31 cellular contexts compared by ENCODE assay signal in genomic region chr20:35180266-35180665, GRCh38. TPM values are rescaled to one million over a fixed set of nuclear protein-coding genes. Genes with fewer than 3 reads are reported as not detected.
"Had no signal": no experiment of that assay in that cellular context is flagged by ENCODE, and none has a peak within 500 bp of the region (broad histone marks: within the 10 kb centered on the region; RNA-seq: fewer than 3 reads in every experiment).

No MANE protein-coding gene starts in this region.

- H3K4me3 ChIP-seq: ascending aorta, breast epithelium, cardiac muscle cell, coronary artery, dorsolateral prefrontal cortex, esophagus muscularis mucosa, gastrocnemius medialis, heart left ventricle had no signal

- H3K9me3 ChIP-seq: ascending aorta, breast epithelium, esophagus muscularis mucosa, gastrocnemius medialis, heart left ventricle had no signal

- H3K27ac ChIP-seq: ascending aorta, breast epithelium, cardiac muscle cell, coronary artery, dorsolateral prefrontal cortex, esophagus muscularis mucosa, foreskin keratinocyte, gastrocnemius medialis, heart left ventricle had no signal

- ATAC-seq: activated CD4-positive, alpha-beta T cell treated with anti-CD3 and anti-CD28 coated beads for 36 hours; activated naive CD4-positive, alpha-beta T cell treated with anti-CD3 and anti-CD28 coated beads, Interleukin-2, amount 50 U/mL, for 72 hours; activated T-cell treated with anti-CD3 and anti-CD28 coated beads, Interleukin-2, amount 50 U/mL, for 72 hours; foreskin keratinocyte; gastrocnemius medialis; heart left ventricle; T-helper 17 cell had no signal

- DNase-seq: activated CD4-positive, alpha-beta memory T cell treated with anti-CD3 and anti-CD28 coated beads, Interleukin-2, amount 10 ng/mL, durations not matched to agents 7 days and 5 days; activated CD4-positive, alpha-beta T cell treated with anti-CD3 and anti-CD28 coated beads for 36 hours; activated CD4-positive, alpha-beta T cell treated with anti-CD3 and anti-CD28 coated beads, Interleukin-2, amount 10 ng/mL, durations not matched to agents 24 days and 14 days; activated CD4-positive, CD25-positive, alpha-beta regulatory T cell; activated CD4-positive, CD25-positive, alpha-beta regulatory T cell treated with anti-CD3 and anti-CD28 coated beads, Interleukin-2, amount 50 U/mL, for 72 hours; activated CD8-positive, alpha-beta memory T cell treated with anti-CD3 and anti-CD28 coated beads, Interleukin-2, amount 50 U/mL, for 48 hours; activated gamma-delta T cell; activated naive CD4-positive, alpha-beta T cell; activated naive CD4-positive, alpha-beta T cell treated with anti-CD3 and anti-CD28 coated beads, Interleukin-2, amount 10 ng/mL, durations not matched to agents 7 days and 5 days; activated naive CD8-positive, alpha-beta T cell treated with anti-CD3 and anti-CD28 coated beads, Interleukin-2, amount 10 ng/mL, durations not matched to agents 7 days and 5 days; activated T-cell treated with anti-CD3 and anti-CD28 coated beads for 4 hours; activated T-cell treated with anti-CD3 and anti-CD28 coated beads, Interleukin-2, amount 50 U/mL, for 24 hours; activated T-cell treated with anti-CD3 and anti-CD28 coated beads, Interleukin-2, amount 50 U/mL, for 72 hours; central memory CD4-positive, alpha-beta T cell; dorsolateral prefrontal cortex; effector memory CD4-positive, alpha-beta T cell; endodermal cell; erythroblast; foreskin keratinocyte; gastrocnemius medialis; glutamatergic neuron; heart left ventricle; T-helper 1 cell; T-helper 17 cell; T1000 had no signal

- H3K27me3 ChIP-seq: ascending aorta, breast epithelium, cardiac muscle cell, esophagus muscularis mucosa, foreskin keratinocyte, heart left ventricle had no signal

- H3K36me3 ChIP-seq: breast epithelium, cardiac muscle cell, gastrocnemius medialis had no signal

- H3K4me1 ChIP-seq: ascending aorta, breast epithelium, esophagus muscularis mucosa, foreskin keratinocyte, gastrocnemius medialis, heart left ventricle had no signal

RNA-seq across cellular contexts. Expression of gene MMP24, which starts 46.2 kb away (rescaled TPM):
- total RNA-seq: activated CD4-positive, alpha-beta memory T cell treated with anti-CD3 and anti-CD28 coated beads, Interleukin-2, amount 10 ng/mL, durations not matched to agents 7 days and 5 days; activated CD4-positive, alpha-beta T cell treated with anti-CD3 and anti-CD28 coated beads for 36 hours; activated CD4-positive, alpha-beta T cell treated with anti-CD3 and anti-CD28 coated beads, Interleukin-2, amount 10 ng/mL, durations not matched to agents 24 days and 14 days; activated naive CD4-positive, alpha-beta T cell treated with anti-CD3 and anti-CD28 coated beads, Interleukin-2, amount 50 U/mL, for 72 hours; activated T-cell treated with anti-CD3 and anti-CD28 coated beads, Interleukin-2, amount 50 U/mL, for 72 hours; ascending aorta had no signal
